ENCODE assay signal across 18 cellular contexts in genomic region chr6:139014945-139015344, GRCh38. TPM values are rescaled to one million over a fixed set of nuclear protein-coding genes. Genes with fewer than 3 reads are reported as not detected.
DNase-seq lines count a peak whose midpoint lies in the region; ATAC-seq and TF ChIP-seq lines count a peak whose summit lies in the region.
"Had no signal": no experiment of that assay in that cellular context is flagged by ENCODE, and none has a peak within 500 bp of the region (broad histone marks: within the 10 kb centered on the region; RNA-seq: fewer than 3 reads in every experiment).

No MANE protein-coding gene starts in this region.

- peak overlapping the region; percentile 57 for H3K27ac ChIP-seq in C4-2B
- H3K27ac ChIP-seq in colonic mucosa, result no peak overlapping the region
- H3K27ac ChIP-seq: BLaER1, RWPE1 had no signal

- TF ChIP-seq CTCF in C4-2B (conservative IDR thresholded peaks at IDR 0.05) (no peak), colonic mucosa (IDR thresholded peaks at IDR 0.05) (no peak), nephron (IDR thresholded peaks at IDR 0.05; ENCODE audit: unreplicated experiment in 3 of 3) (no peak)

- intact Hi-C loops in colonic mucosa (cut with DNase I), result no loop called here

- H3K36me3 Mint-ChIP-seq in nephron (ENCODE audit: low read depth), result no peaks in the 10 kb centered on the region

- ATAC-seq in GM18873 (IDR thresholded peaks at IDR 0.05; ENCODE audit: low FRiP score, unreplicated experiment), result no peak
- ATAC-seq: GM12878 had no signal

- DNase-seq in NCI-H146 treated with DMSO at 0.1 percent for 48 hours (lab: John Stamatoyannopoulos, UW; ENCODE audit: unreplicated experiment) (peak; percentile 61), colonic mucosa (peak; percentile 34), erythroblast (lab: John Stamatoyannopoulos, UW) (no peak), T-helper 2 cell (no peak)
- DNase-seq: DMS79; GOT3; NCI-H1048; NCI-H187 treated with DMSO at 0.1 percent for 48 hours; NCI-H2171; NCI-H510A; NK-92 treated with Interleukin-12 subunit alpha and Interleukin-12 subunit beta, amount 100 ng/mL, for 24 hours; OCI-M1 had no signal

- H3K27me3 ChIP-seq in colonic mucosa, result no peaks in the 10 kb centered on the region
- H3K27me3 ChIP-seq: BLaER1 had no signal

- H3K9ac ChIP-seq in colonic mucosa (ENCODE audit: low read depth in 2 of 2, low read length in 2 of 2), result no peak overlapping the region
- H3K9ac ChIP-seq: BLaER1 had no signal

- H3K4me1 Mint-ChIP-seq in nephron, result peaks cover 39% of the 10 kb centered on the region

- no peaks in the 10 kb centered on the region for H3K9me3 Mint-ChIP-seq in nephron

- H3K4me3 ChIP-seq in colonic mucosa, result no peak overlapping the region
- H3K4me3 ChIP-seq: BLaER1, GM12878 had no signal

- H3K9me3 ChIP-seq in colonic mucosa, result no peaks in the 10 kb centered on the region
- H3K9me3 ChIP-seq: BLaER1 had no signal

- peak overlapping the region; percentile 34 to 88 (median 65) for H3K27ac Mint-ChIP-seq in nephron

- no peaks in the 10 kb centered on the region for H3K36me3 ChIP-seq in colonic mucosa
- H3K36me3 ChIP-seq: BLaER1 had no signal

- H3K27me3 Mint-ChIP-seq in nephron (ENCODE audit: low read depth), result no peaks in the 10 kb centered on the region

- no peak overlapping the region for H3K4me3 Mint-ChIP-seq in nephron

- no peak for TF ChIP-seq POLR2A in erythroblast (IDR thresholded peaks at IDR 0.05; ENCODE audit: low read length)

- H3K4me1 ChIP-seq in colonic mucosa, result no peaks in the 10 kb centered on the region
- H3K4me1 ChIP-seq: BLaER1 had no signal

RNA-seq across cellular contexts. Expression of gene ABRACL, which starts 13.6 kb away (rescaled TPM):
- 10 to 100 TPM; 64.7 to 90.6 TPM for total RNA-seq in colonic mucosa

RNA-seq across cellular contexts. Expression of gene REPS1, which starts 26.9 kb away (rescaled TPM):
- total RNA-seq in colonic mucosa, result 10 to 100 TPM; 36.1 to 37.3 TPM

Comparison
In these comparisons a context has a peak if more than half of its experiments do, and no peak if none do; other contexts are left out.
1. DNase-seq: peak in NCI-H146 treated with DMSO at 0.1 percent for 48 hours (single experiment) and colonic mucosa (single experiment); none in erythroblast (0 of 2) and T-helper 2 cell (0 of 5).